Comparison of ENCODE assay signal across 27 cellular contexts in genomic region chr6:131362696-131363095, GRCh38.
"Had no signal": no experiment of that assay in that cellular context is flagged by ENCODE, and none has a peak within 500 bp of the region (broad histone marks: within the 10 kb centered on the region; RNA-seq: fewer than 3 reads in every experiment).

No MANE protein-coding gene starts in this region.

- H3K27ac Mint-ChIP-seq: nephron; neural progenitor cell; progenitor cell of endocrine pancreas; stimulated activated effector memory CD8-positive, alpha-beta T cell treated with anti-CD3 and anti-CD28 coated beads, Interleukin-12 subunit alpha, Interleukin-12 subunit beta, amount 100 ng/mL, for 72 hours; stimulated activated naive B cell treated with anti-CD40 and anti-IgM and Interleukin-4, amounts not matched to agents 10 μg/mL and 1 μg/mL and 100 μg/mL, for 72 hours; stimulated activated naive CD8-positive, alpha-beta T cell treated with anti-CD3 and anti-CD28 coated beads, Interleukin-15, Interleukin-2, amounts not matched to agents 100 ng/mL and 50 ng/mL, for 24 hours had no signal

- H3K9ac ChIP-seq: neural progenitor cell, parathyroid adenoma had no signal

- ATAC-seq: psoas muscle; right cardiac atrium; stimulated activated effector memory CD8-positive, alpha-beta T cell treated with anti-CD3 and anti-CD28 coated beads, Interleukin-12 subunit alpha, Interleukin-12 subunit beta, amount 100 ng/mL, for 72 hours; stimulated activated naive B cell treated with anti-CD40 and anti-IgM and Interleukin-4, amounts not matched to agents 10 μg/mL and 1 μg/mL and 100 μg/mL, for 72 hours had no signal

- H3K36me3 Mint-ChIP-seq: neural progenitor cell; stimulated activated effector memory CD8-positive, alpha-beta T cell treated with anti-CD3 and anti-CD28 coated beads, Interleukin-12 subunit alpha, Interleukin-12 subunit beta, amount 100 ng/mL, for 72 hours; stimulated activated naive B cell treated with anti-CD40 and anti-IgM and Interleukin-4, amounts not matched to agents 10 μg/mL and 1 μg/mL and 100 μg/mL, for 72 hours had no signal

- H3K36me3 ChIP-seq: neural progenitor cell, ovary, right lobe of liver, sigmoid colon, stomach, thoracic aorta, thyroid gland, tibial nerve, upper lobe of left lung, vagina had no signal

- H3K4me3 Mint-ChIP-seq: nephron; neural progenitor cell; stimulated activated effector memory CD8-positive, alpha-beta T cell treated with anti-CD3 and anti-CD28 coated beads, Interleukin-12 subunit alpha, Interleukin-12 subunit beta, amount 100 ng/mL, for 72 hours; stimulated activated naive B cell treated with anti-CD40 and anti-IgM and Interleukin-4, amounts not matched to agents 10 μg/mL and 1 μg/mL and 100 μg/mL, for 72 hours; stimulated activated naive CD8-positive, alpha-beta T cell treated with anti-CD3 and anti-CD28 coated beads, Interleukin-15, Interleukin-2, amounts not matched to agents 100 ng/mL and 50 ng/mL, for 24 hours had no signal

- H3K9me3 ChIP-seq: ovary, psoas muscle, right lobe of liver, sigmoid colon, stomach, thoracic aorta, thyroid gland, tibial nerve, upper lobe of left lung, vagina had no signal

- H3K4me2 ChIP-seq: neural progenitor cell had no signal

- H3K4me1 Mint-ChIP-seq: stimulated activated effector memory CD8-positive, alpha-beta T cell treated with anti-CD3 and anti-CD28 coated beads, Interleukin-12 subunit alpha, Interleukin-12 subunit beta, amount 100 ng/mL, for 72 hours had no signal

- H3K27ac ChIP-seq: neural progenitor cell, ovary, parathyroid adenoma, psoas muscle, right lobe of liver, sigmoid colon, stomach, thoracic aorta, thyroid gland, tibial nerve, upper lobe of left lung, vagina had no signal

- H2AFZ ChIP-seq: neural progenitor cell, parathyroid adenoma had no signal

- H3K4me3 ChIP-seq: neural progenitor cell, ovary, psoas muscle, right lobe of liver, sigmoid colon, stomach, thoracic aorta, thyroid gland, tibial nerve, upper lobe of left lung, vagina had no signal

- H3K4me1 ChIP-seq: neural progenitor cell, parathyroid adenoma, psoas muscle, sigmoid colon, thyroid gland, upper lobe of left lung, vagina had no signal

- H3K79me2 ChIP-seq: parathyroid adenoma had no signal

- H3K27me3 Mint-ChIP-seq: progenitor cell of endocrine pancreas; stimulated activated naive B cell treated with anti-CD40 and anti-IgM and Interleukin-4, amounts not matched to agents 10 μg/mL and 1 μg/mL and 100 μg/mL, for 72 hours; stimulated activated naive CD8-positive, alpha-beta T cell treated with anti-CD3 and anti-CD28 coated beads, Interleukin-15, Interleukin-2, amounts not matched to agents 100 ng/mL and 50 ng/mL, for 24 hours had no signal

- H3K27me3 ChIP-seq: neural progenitor cell, ovary, right lobe of liver, sigmoid colon, stomach, thyroid gland, tibial nerve, upper lobe of left lung, vagina had no signal

- DNase-seq: occipital lobe; ovary; posterior cingulate gyrus; psoas muscle; right cardiac atrium; right lobe of liver; sigmoid colon; small intestine; stimulated activated CD4-positive, alpha-beta T cell treated with anti-CD3 and anti-CD28 coated beads, Interleukin-15, amount 100 ng/mL, for 24 hours; stimulated activated CD4-positive, alpha-beta T cell treated with anti-CD3 and anti-CD28 coated beads, Interleukin-2, amount 100 ng/mL, for 24 hours; stimulated activated CD4-positive, alpha-beta T cell treated with anti-CD3 and anti-CD28 coated beads, Interleukin-2, amount 100 ng/mL, for 48 hours; stimulated activated CD4-positive, alpha-beta T cell treated with anti-CD3 and anti-CD28 coated beads, Interleukin-4, amount 100 ng/mL, for 24 hours; stimulated activated naive B cell treated with anti-CD40 and anti-IgM and Interleukin-4, amounts not matched to agents 10 μg/mL and 1 μg/mL and 100 μg/mL, for 72 hours; stimulated activated naive CD4-positive, alpha-beta T cell treated with Interleukin-2 at 50 U/mL for 16 hours; stomach; thyroid gland; trophoblast cell; upper lobe of left lung had no signal

- H3K9me3 Mint-ChIP-seq: nephron; neural progenitor cell; stimulated activated effector memory CD8-positive, alpha-beta T cell treated with anti-CD3 and anti-CD28 coated beads, Interleukin-12 subunit alpha, Interleukin-12 subunit beta, amount 100 ng/mL, for 72 hours; stimulated activated naive B cell treated with anti-CD40 and anti-IgM and Interleukin-4, amounts not matched to agents 10 μg/mL and 1 μg/mL and 100 μg/mL, for 72 hours; stimulated activated naive CD8-positive, alpha-beta T cell treated with anti-CD3 and anti-CD28 coated beads, Interleukin-15, Interleukin-2, amounts not matched to agents 100 ng/mL and 50 ng/mL, for 24 hours had no signal
